Comparison of ENCODE assay signal across 8 cellular contexts in the genomic region with DNA sequence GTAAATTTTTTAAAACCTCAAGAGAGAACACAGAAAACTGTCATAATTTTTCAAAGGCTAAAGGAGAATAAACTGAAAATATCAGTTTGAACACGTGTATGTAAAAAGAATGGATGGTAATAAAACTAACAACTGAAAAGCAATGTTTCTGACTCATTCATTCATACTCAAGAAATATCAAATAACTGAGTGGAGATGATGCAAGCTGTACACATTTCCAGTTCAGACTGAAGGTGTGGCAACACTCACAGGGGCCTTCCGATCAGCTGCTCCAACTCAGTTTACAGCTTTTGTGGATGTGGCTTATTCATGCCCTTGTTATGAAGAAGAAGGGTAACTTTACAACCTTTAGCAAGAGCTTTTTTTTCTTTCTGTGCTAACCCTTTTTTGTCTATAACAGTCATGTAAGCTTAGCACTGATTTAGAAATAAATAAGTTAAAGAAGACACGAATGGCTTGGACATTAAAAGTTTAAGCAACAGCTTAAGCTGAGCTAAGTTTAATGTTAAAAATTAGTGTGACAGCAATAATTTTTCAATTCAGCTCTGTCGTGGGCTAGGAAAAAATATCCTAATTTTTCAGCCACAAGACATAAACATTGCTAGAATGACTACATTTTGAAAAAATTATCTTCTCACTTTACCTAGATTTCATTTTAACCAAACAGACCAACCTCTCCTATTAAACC.
DNase-seq lines count a peak whose midpoint lies in the region; ATAC-seq, FAIRE-seq and TF ChIP-seq lines count a peak whose summit lies in the region.

No MANE protein-coding gene starts in this region.

- no peaks in the 10 kb centered on the region for H3K36me3 ChIP-seq in HepG2 (replicated peaks in 1 of 2; ENCODE audit: control insufficient read depth in 1 of 2, insufficient read depth in 2 of 2, low read length in 2 of 2)

- no peaks in the 10 kb centered on the region for H3K9me3 Mint-ChIP-seq in stimulated activated naive B cell treated with anti-CD40 and anti-IgM and Interleukin-4, amounts not matched to agents 10 μg/mL and 1 μg/mL and 100 μg/mL, for 72 hours

- H3K4me3 Mint-ChIP-seq in stimulated activated naive B cell treated with anti-CD40 and anti-IgM and Interleukin-4, amounts not matched to agents 10 μg/mL and 1 μg/mL and 100 μg/mL, for 72 hours, result no peak overlapping the region

- in situ Hi-C loops in HepG2 (cut with HindIII; ENCODE audit: extremely low pct_ligation_motif_present, low pct_unique_long_range_greater_than_20kb), result loop anchor here (10.0 kb wide), 1 partner anchor 128 kb away; no protein-coding TSS in a partner anchor

- intact Hi-C loops in HepG2 (cut with micrococcal nuclease; ENCODE audit: unreplicated experiment), result no loop called here

- H3K36me3 Mint-ChIP-seq in stimulated activated naive B cell treated with anti-CD40 and anti-IgM and Interleukin-4, amounts not matched to agents 10 μg/mL and 1 μg/mL and 100 μg/mL, for 72 hours, result peaks cover 0 to 2% of the 10 kb centered on the region in 2 donors

- FAIRE-seq in HepG2 (lab: Jason Lieb, UNC) (no peak), urothelium cell line (lab: Jason Lieb, UNC) (peak; percentile 72)

- 34% methylated on average over 4 of the region's 4 CpGs for WGBS in HepG2 (ENCODE audit: low lambda C conversion rate)

- peaks cover 48% of the 10 kb centered on the region for H3K4me1 ChIP-seq in HepG2 (ENCODE audit: insufficient read depth, low read length)

- no peaks in the 10 kb centered on the region; the same call in 1 of the 2 replicates for H4K20me1 ChIP-seq in HepG2 (ENCODE audit: insufficient read depth, low read length)

- no peak overlapping the region for H2AFZ ChIP-seq in HepG2 (ENCODE audit: low read length)

- TF ChIP-seq EP300 in HepG2 (IDR thresholded peaks at IDR 0.05; ENCODE audit: low read depth in 2 of 2, low read length in 2 of 2), result no peak
- peak; percentile 37; the same call in 1 of the 2 replicates for TF ChIP-seq EP300 in HepG2 (CRISPR knock-in tag; IDR thresholded peaks at IDR 0.05; ENCODE audit: borderline replicate concordance)

- no peak for ATAC-seq in HepG2
- ATAC-seq in stimulated activated naive B cell treated with anti-CD40 and anti-IgM and Interleukin-4, amounts not matched to agents 10 μg/mL and 1 μg/mL and 100 μg/mL, for 72 hours (replicated peaks), result no peak

- TF ChIP-seq RAD21 in HepG2 (CRISPR knock-in tag; IDR thresholded peaks at IDR 0.05), result no peak

- H3K27ac ChIP-seq in HepG2 (ENCODE audit: extremely low read length, insufficient read depth, low read length), result no peak overlapping the region

- peaks cover 10 to 30% of the 10 kb centered on the region in 2 donors for H3K4me1 Mint-ChIP-seq in stimulated activated naive B cell treated with anti-CD40 and anti-IgM and Interleukin-4, amounts not matched to agents 10 μg/mL and 1 μg/mL and 100 μg/mL, for 72 hours

- H3K4me3 ChIP-seq in HepG2 (replicated peaks in 1 of 3; ENCODE audit: insufficient read depth in 1 of 3, low read depth in 2 of 3, low read length in 3 of 3), result peak overlapping the region in 1 of 3 experiments; percentile 12; a peak in 1 of 6 replicates

- DNase-seq in Daoy (ENCODE audit: low read depth), result peak; percentile 89
- DNase-seq in NOMO-1 treated with DMSO at 0.1 percent for 48 hours (lab: John Stamatoyannopoulos, UW; ENCODE audit: unreplicated experiment), result peak; percentile 81
- DNase-seq in activated naive CD4-positive, alpha-beta T cell treated with Interleukin-2 at 50 U/mL for 16 hours, result peak; percentile 39
- no peak for DNase-seq in HepG2 (ENCODE audit: low spot score)
- peak; percentile 60 for DNase-seq in urothelium cell line (ENCODE audit: low spot score)
- DNase-seq in GM19238 (ENCODE audit: insufficient read length, low spot score), result no peak
- DNase-seq in NCI-H748 treated with DMSO at 0.1 percent for 48 hours (lab: John Stamatoyannopoulos, UW), result no peak
- DNase-seq in stimulated activated naive B cell treated with anti-CD40 and anti-IgM and Interleukin-4, amounts not matched to agents 10 μg/mL and 1 μg/mL and 100 μg/mL, for 72 hours, result no peak

- H3K27ac Mint-ChIP-seq in stimulated activated naive B cell treated with anti-CD40 and anti-IgM and Interleukin-4, amounts not matched to agents 10 μg/mL and 1 μg/mL and 100 μg/mL, for 72 hours, result no peak overlapping the region

- no peak for TF ChIP-seq POLR2A in HepG2 (IDR thresholded peaks at IDR 0.05; ENCODE audit: insufficient read depth in 1 of 2, low read depth in 2 of 2, low read length in 2 of 2)

- TF ChIP-seq CTCF in HepG2 (CRISPR knock-in tag; IDR thresholded peaks at IDR 0.05), result no peak

- H3K27me3 ChIP-seq in HepG2 (ENCODE audit: control insufficient read depth in 1 of 2, insufficient read depth in 2 of 2, low read length in 2 of 2), result peaks cover 0 to 13% of the 10 kb centered on the region in 2 experiments; a peak in 1 of 5 replicates

- H3K9me3 ChIP-seq in HepG2 (ENCODE audit: low read length), result no peaks in the 10 kb centered on the region

- CTCF ChIA-PET in HepG2 (lab: Yijun Ruan, JAX; ENCODE audit: low intra/inter-chr PET ratio, low total read pairs), result no interaction called here

- no TSS peak for BruUV-seq in HepG2 (replicated peaks; lab: Mats Ljungman, UMichigan)

- H3K79me2 ChIP-seq in HepG2 (ENCODE audit: insufficient read depth, low read length), result peaks cover 3% of the 10 kb centered on the region

- H3K4me2 ChIP-seq in HepG2 (ENCODE audit: low read depth, low read length), result peak overlapping the region; percentile 77; the same call in 1 of the 2 replicates

- peaks cover 15 to 17% of the 10 kb centered on the region in 2 donors for H3K27me3 Mint-ChIP-seq in stimulated activated naive B cell treated with anti-CD40 and anti-IgM and Interleukin-4, amounts not matched to agents 10 μg/mL and 1 μg/mL and 100 μg/mL, for 72 hours

- H3K9ac ChIP-seq in HepG2 (ENCODE audit: insufficient read depth, low read depth, low read length), result no peak overlapping the region

- POLR2A ChIA-PET in HepG2 (lab: Yijun Ruan, JAX), result no interaction called here

TF ChIP-seq in HepG2, 621 proteins besides CTCF, POLR2A, EP300 and RAD21 (continues in another document):
- TF ChIP-seq, protein P1, sequence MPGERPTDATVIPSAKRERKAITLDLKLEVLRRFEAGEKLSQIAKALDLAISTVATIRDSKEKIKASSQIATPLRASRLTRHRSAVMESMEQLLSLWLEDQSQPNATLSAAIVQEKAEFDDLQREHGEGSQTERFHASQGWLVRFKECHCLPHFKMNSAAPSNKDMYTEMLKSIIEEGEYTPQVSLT (CRISPR knock-in tag; IDR thresholded peaks at IDR 0.05; ENCODE audit: borderline replicate concordance, low read depth), result no peak
- TF ChIP-seq ZNF891 (CRISPR knock-in tag; IDR thresholded peaks at IDR 0.05) (no peak), YY1 (IDR thresholded peaks at IDR 0.05; ENCODE audit: insufficient read depth, insufficient replicate concordance, low read depth, low read length) (no peak), NFIC (IDR thresholded peaks at IDR 0.05; ENCODE audit: low read length) (no peak), MATR3 (CRISPR knock-in tag; IDR thresholded peaks at IDR 0.05) (no peak), TSC22D2 (CRISPR knock-in tag; IDR thresholded peaks at IDR 0.05; ENCODE audit: borderline replicate concordance) (no peak), ZNF263 (CRISPR knock-in tag; IDR thresholded peaks at IDR 0.05) (no peak), KAT8 (CRISPR knock-in tag; IDR thresholded peaks at IDR 0.05) (peak; percentile 22; the same call in 1 of the 2 replicates), EED (CRISPR knock-in tag; IDR thresholded peaks at IDR 0.05) (no peak), PHF5A (CRISPR knock-in tag; IDR thresholded peaks at IDR 0.05; ENCODE audit: low read depth, unreplicated experiment) (no peak)
- TF ChIP-seq, protein P2, sequence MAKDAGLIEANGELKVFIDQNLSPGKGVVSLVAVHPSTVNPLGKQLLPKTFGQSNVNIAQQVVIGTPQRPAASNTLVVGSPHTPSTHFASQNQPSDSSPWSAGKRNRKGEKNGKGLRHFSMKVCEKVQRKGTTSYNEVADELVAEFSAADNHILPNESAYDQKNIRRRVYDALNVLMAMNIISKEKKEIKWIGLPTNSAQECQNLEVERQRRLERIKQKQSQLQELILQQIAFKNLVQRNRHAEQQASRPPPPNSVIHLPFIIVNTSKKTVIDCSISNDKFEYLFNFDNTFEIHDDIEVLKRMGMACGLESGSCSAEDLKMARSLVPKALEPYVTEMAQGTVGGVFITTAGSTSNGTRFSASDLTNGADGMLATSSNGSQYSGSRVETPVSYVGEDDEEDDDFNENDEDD (CRISPR knock-in tag; IDR thresholded peaks at IDR 0.05; ENCODE audit: borderline replicate concordance), result no peak
- TF ChIP-seq, protein P3, sequence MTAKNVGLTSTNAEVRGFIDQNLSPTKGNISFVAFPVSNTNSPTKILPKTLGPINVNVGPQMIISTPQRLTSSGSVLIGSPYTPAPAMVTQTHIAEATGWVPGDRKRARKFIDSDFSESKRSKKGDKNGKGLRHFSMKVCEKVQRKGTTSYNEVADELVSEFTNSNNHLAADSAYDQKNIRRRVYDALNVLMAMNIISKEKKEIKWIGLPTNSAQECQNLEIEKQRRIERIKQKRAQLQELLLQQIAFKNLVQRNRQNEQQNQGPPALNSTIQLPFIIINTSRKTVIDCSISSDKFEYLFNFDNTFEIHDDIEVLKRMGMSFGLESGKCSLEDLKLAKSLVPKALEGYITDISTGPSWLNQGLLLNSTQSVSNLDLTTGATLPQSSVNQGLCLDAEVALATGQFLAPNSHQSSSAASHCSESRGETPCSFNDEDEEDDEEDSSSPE (CRISPR knock-in tag; IDR thresholded peaks at IDR 0.05), result 0 out of 2 replicates have a peak, but pooled peaks have one; percentile 20
- TF ChIP-seq, protein P4, sequence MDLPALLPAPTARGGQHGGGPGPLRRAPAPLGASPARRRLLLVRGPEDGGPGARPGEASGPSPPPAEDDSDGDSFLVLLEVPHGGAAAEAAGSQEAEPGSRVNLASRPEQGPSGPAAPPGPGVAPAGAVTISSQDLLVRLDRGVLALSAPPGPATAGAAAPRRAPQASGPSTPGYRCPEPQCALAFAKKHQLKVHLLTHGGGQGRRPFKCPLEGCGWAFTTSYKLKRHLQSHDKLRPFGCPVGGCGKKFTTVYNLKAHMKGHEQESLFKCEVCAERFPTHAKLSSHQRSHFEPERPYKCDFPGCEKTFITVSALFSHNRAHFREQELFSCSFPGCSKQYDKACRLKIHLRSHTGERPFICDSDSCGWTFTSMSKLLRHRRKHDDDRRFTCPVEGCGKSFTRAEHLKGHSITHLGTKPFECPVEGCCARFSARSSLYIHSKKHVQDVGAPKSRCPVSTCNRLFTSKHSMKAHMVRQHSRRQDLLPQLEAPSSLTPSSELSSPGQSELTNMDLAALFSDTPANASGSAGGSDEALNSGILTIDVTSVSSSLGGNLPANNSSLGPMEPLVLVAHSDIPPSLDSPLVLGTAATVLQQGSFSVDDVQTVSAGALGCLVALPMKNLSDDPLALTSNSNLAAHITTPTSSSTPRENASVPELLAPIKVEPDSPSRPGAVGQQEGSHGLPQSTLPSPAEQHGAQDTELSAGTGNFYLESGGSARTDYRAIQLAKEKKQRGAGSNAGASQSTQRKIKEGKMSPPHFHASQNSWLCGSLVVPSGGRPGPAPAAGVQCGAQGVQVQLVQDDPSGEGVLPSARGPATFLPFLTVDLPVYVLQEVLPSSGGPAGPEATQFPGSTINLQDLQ (CRISPR knock-in tag; IDR thresholded peaks at IDR 0.05), result no peak

Comparison
In these comparisons a context has a peak if more than half of its experiments do, and no peak if none do; other contexts are left out.
1. DNase-seq: peak in Daoy (single experiment), NOMO-1 treated with DMSO at 0.1 percent for 48 hours (single experiment), activated naive CD4-positive, alpha-beta T cell treated with Interleukin-2 at 50 U/mL for 16 hours (single experiment) and urothelium cell line (single experiment); none in HepG2 (single experiment), GM19238 (single experiment), NCI-H748 treated with DMSO at 0.1 percent for 48 hours (single experiment) and stimulated activated naive B cell treated with anti-CD40 and anti-IgM and Interleukin-4, amounts not matched to agents 10 μg/mL and 1 μg/mL and 100 μg/mL, for 72 hours (single experiment).